8 cellular contexts compared by ENCODE assay signal in genomic region chr12:13196302-13196921, GRCh38. TPM values are rescaled to one million over a fixed set of nuclear protein-coding genes. Genes with fewer than 3 reads are reported as not detected.
DNase-seq lines count a peak whose midpoint lies in the region; ATAC-seq and TF ChIP-seq lines count a peak whose summit lies in the region.

TSS of gene EMP1 (plus strand) at chr12:13196726. CDS start at chr12:13211511, 14,785 bp downstream.

- peak; percentile 88 for ATAC-seq in GM21447 (IDR thresholded peaks at IDR 0.05; ENCODE audit: unreplicated experiment)

- 2% methylated on average over 10 of the region's 10 CpGs for WGBS in mammary epithelial cell (ENCODE audit: low coverage, missing lambda C conversion rate)

- intact Hi-C loops in mammary epithelial cell (cut with micrococcal nuclease): loop anchor here (1.0 to 10.0 kb wide), 5 partner anchors 10 to 98 kb away; no protein-coding TSS in a partner anchor

- BruUV-seq in mammary epithelial cell (replicated peaks; lab: Mats Ljungman, UMichigan): TSS peak; percentile 47

- dilution Hi-C loops in mammary epithelial cell (cut with HindIII; ENCODE audit: low sequenced_read_pairs): no loop called here

- H3K9me3 ChIP-seq in HUES48 (ENCODE audit: control insufficient read depth, insufficient read depth, low read length) (no peaks in the 10 kb centered on the region), mammary epithelial cell (replicated peaks; ENCODE audit: insufficient read depth, low read length) (no peaks in the 10 kb centered on the region)

- CTCF ChIA-PET in mammary epithelial cell (lab: Charles Lee; ENCODE audit: low non-redundant PET): interaction anchor here (0.5 to 1.0 kb wide), 4 partner anchors 10 to 1539 kb away, joined by 3 to 17 read pairs (median 6); no protein-coding TSS in a partner anchor

- peak within 1 kb of the TSS; percentile 73 for H3K4me2 ChIP-seq in mammary epithelial cell (ENCODE audit: insufficient read depth, low read depth, low read length)

- TF ChIP-seq CTCF in WI38 (IDR thresholded peaks at IDR 0.05; ENCODE audit: low read depth, low read length): no peak
- TF ChIP-seq CTCF in mammary epithelial cell (conservative IDR thresholded peaks at IDR 0.05 in 1 of 2, IDR thresholded peaks at IDR 0.05 in 1 of 2; ENCODE audit: extremely low read depth in 1 of 2, insufficient read depth in 1 of 2, low read depth in 1 of 2, low read length in 2 of 2): no peak

- DNase-seq in Caki2 (ENCODE audit: low read depth) (peak; percentile 98), mammary epithelial cell (peak; percentile 99), kidney glomerular epithelial cell (lab: John Stamatoyannopoulos, UW) (peak; percentile 100), NCI-H1436 treated with DMSO at 0.1 percent for 48 hours (lab: John Stamatoyannopoulos, UW) (no peak)
- DNase-seq in stimulated activated CD4-positive, alpha-beta T cell treated with anti-CD3 and anti-CD28 coated beads, Interleukin-1b, Interleukin-23, amount 100 ng/mL, for 1 hour (ENCODE audit: low read depth in 2 of 2): peak; percentile 39 to 54

- peaks cover 11% of the 10 kb centered on the region for H3K4me1 ChIP-seq in HUES48 (ENCODE audit: control insufficient read depth, insufficient read depth, low read length)
- H3K4me1 ChIP-seq in mammary epithelial cell (ENCODE audit: insufficient read depth, low read length): peaks cover 51% of the 10 kb centered on the region

- H3K27me3 ChIP-seq in HUES48 (ENCODE audit: control insufficient read depth, insufficient read depth, low read length): no peaks in the 10 kb centered on the region
- H3K27me3 ChIP-seq in mammary epithelial cell (ENCODE audit: insufficient read depth, low read length): no peaks in the 10 kb centered on the region

- no peaks in the 10 kb centered on the region for H3K36me3 ChIP-seq in HUES48 (ENCODE audit: control insufficient read depth, insufficient read depth, low read length)
- peaks cover 6% of the 10 kb centered on the region for H3K36me3 ChIP-seq in mammary epithelial cell (ENCODE audit: insufficient read depth, low read length)

- in situ Hi-C loops in Caki2 (cut with HindIII; ENCODE audit: low pct_unique_long_range_greater_than_20kb, low sequenced_read_pairs) (no loop called here), mammary epithelial cell (cut with MboI; ENCODE audit: low sequenced_read_pairs in 2 of 2) (loop anchor here in 1 of 2 donors (5.0 kb wide), 1 partner anchor 94 kb away; the partner anchor contains the start of gene GSG1)

- H3K79me2 ChIP-seq in mammary epithelial cell (ENCODE audit: insufficient read depth, low read length): peaks cover 48% of the 10 kb centered on the region

- H3K4me3 ChIP-seq in HUES48 (ENCODE audit: low read depth, low read length): no peak within 1 kb of the TSS; the same call in 1 of the 2 replicates
- peak within 1 kb of the TSS; percentile 82 for H3K4me3 ChIP-seq in WI38 (ENCODE audit: low read depth, low read length)
- H3K4me3 ChIP-seq in mammary epithelial cell (replicated peaks in 1 of 3; ENCODE audit: insufficient read depth in 1 of 3, low read depth in 2 of 3, low read length in 3 of 3): peak within 1 kb of the TSS; percentile 65 to 93 (median 81)

- H4K20me1 ChIP-seq in mammary epithelial cell (ENCODE audit: insufficient read depth, low read length): no peaks in the 10 kb centered on the region

- H2AFZ ChIP-seq in mammary epithelial cell (ENCODE audit: low read depth, low read length): peak within 1 kb of the TSS; percentile 14

- H3K9ac ChIP-seq in HUES48 (ENCODE audit: low read depth, low read length) (no peak within 1 kb of the TSS), mammary epithelial cell (ENCODE audit: insufficient read depth, low read length) (peak within 1 kb of the TSS; percentile 100)

- peak within 1 kb of the TSS; percentile 30 for H3K27ac ChIP-seq in HUES48 (ENCODE audit: low read depth, low read length)
- H3K27ac ChIP-seq in mammary epithelial cell (ENCODE audit: insufficient read depth, low read depth, low read length): peak within 1 kb of the TSS; percentile 98

RNA-seq across cellular contexts. Expression of gene EMP1, which starts in this region (rescaled TPM):
- total RNA-seq in Caki2 (2014; rRNA removed; shearing (Covaris generic); ENCODE audit: low replicate concordance): 7.8 and 17.2 TPM in 2 replicates
- total RNA-seq in mammary epithelial cell: 100 to 1,000 TPM in 1 of 2 donors, 10 to 100 TPM in 1; 33.7 to 204 TPM
- polyA plus RNA-seq in mammary epithelial cell: 309 TPM
- 450 TPM for polyA minus RNA-seq in mammary epithelial cell
